22 cellular contexts compared by ENCODE assay signal in genomic region chr14:94904636-94905035, GRCh38.
DNase-seq lines count a peak whose midpoint lies in the region; ATAC-seq, FAIRE-seq and TF ChIP-seq lines count a peak whose summit lies in the region.
"Had no signal": no experiment of that assay in that cellular context is flagged by ENCODE, and none has a peak within 500 bp of the region (broad histone marks: within the 10 kb centered on the region; RNA-seq: fewer than 3 reads in every experiment).

No MANE protein-coding gene starts in this region.

- no peaks in the 10 kb centered on the region for H3K9me3 Mint-ChIP-seq in chondrocyte (ENCODE audit: low read depth)
- H3K9me3 Mint-ChIP-seq: activated naive CD4-positive, alpha-beta T cell treated with anti-CD3 and anti-CD28 coated beads, Interleukin-2, amount 50 U/mL, for 72 hours; activated T-cell treated with anti-CD3 and anti-CD28 coated beads, Interleukin-2, amount 50 U/mL, for 72 hours; CD8-positive, alpha-beta T cell; effector memory CD8-positive, alpha-beta T cell had no signal

- no peak for FAIRE-seq in HTR-8/SVneo (lab: Jason Lieb, UNC)

- H3K36me3 Mint-ChIP-seq in chondrocyte (ENCODE audit: low read depth): no peaks in the 10 kb centered on the region
- H3K36me3 Mint-ChIP-seq: activated naive CD4-positive, alpha-beta T cell treated with anti-CD3 and anti-CD28 coated beads, Interleukin-2, amount 50 U/mL, for 72 hours; CD8-positive, alpha-beta T cell; naive B cell had no signal

- peak; percentile 32 for DNase-seq in AG09319 (ENCODE audit: extremely low read depth, low read depth)
- DNase-seq in HTR-8/SVneo (ENCODE audit: insufficient read length, low spot score): peak; percentile 22
- DNase-seq in chondrocyte (ENCODE audit: low spot score): no peak
- peak; percentile 69 for DNase-seq in iris pigment epithelial cell (ENCODE audit: low read depth)
- no peak for DNase-seq in HuH-7 (ENCODE audit: low spot score)
- no peak for DNase-seq in T1000 (lab: John Stamatoyannopoulos, UW)
- DNase-seq: activated T-cell treated with anti-CD3 and anti-CD28 coated beads, Interleukin-2, amount 50 U/mL, for 72 hours; CD8-positive, alpha-beta T cell; DMS79 treated with DMSO at 0.1 percent for 48 hours; effector memory CD8-positive, alpha-beta T cell; gastrocnemius medialis; Karpas-422; naive B cell; NCI-H1105 treated with DMSO at 0.1 percent for 48 hours; NCI-H2227 treated with DMSO at 0.1 percent for 48 hours; NK-92 treated with Interleukin-12 subunit alpha and Interleukin-12 subunit beta, amount 100 ng/mL, for 24 hours; posterior cingulate gyrus; RPMI8226; stimulated activated CD4-positive, alpha-beta T cell treated with anti-CD3 and anti-CD28 coated beads, Interleukin-4, amount 100 ng/mL, for 24 hours had no signal

- no peaks in the 10 kb centered on the region for H3K27me3 Mint-ChIP-seq in chondrocyte (ENCODE audit: low read depth)
- H3K27me3 Mint-ChIP-seq: effector memory CD8-positive, alpha-beta T cell had no signal

- H3K4me3 Mint-ChIP-seq in chondrocyte (ENCODE audit: unreplicated experiment): no peak overlapping the region
- H3K4me3 Mint-ChIP-seq: activated T-cell treated with anti-CD3 and anti-CD28 coated beads, Interleukin-2, amount 50 U/mL, for 72 hours; CD8-positive, alpha-beta T cell; effector memory CD8-positive, alpha-beta T cell; naive B cell had no signal

- TF ChIP-seq CTCF in AG09319 (IDR thresholded peaks at IDR 0.05; ENCODE audit: low read depth, low read length) (no peak), chondrocyte (IDR thresholded peaks at IDR 0.05) (no peak)

- ATAC-seq in GM19351 (IDR thresholded peaks at IDR 0.05; ENCODE audit: unreplicated experiment): no peak
- no peak for ATAC-seq in GM19324 (IDR thresholded peaks at IDR 0.05; ENCODE audit: low FRiP score, unreplicated experiment)
- ATAC-seq: activated naive CD4-positive, alpha-beta T cell treated with anti-CD3 and anti-CD28 coated beads, Interleukin-2, amount 50 U/mL, for 72 hours; activated T-cell treated with anti-CD3 and anti-CD28 coated beads, Interleukin-2, amount 50 U/mL, for 72 hours; CD8-positive, alpha-beta T cell; effector memory CD8-positive, alpha-beta T cell; gastrocnemius medialis had no signal

- peak overlapping the region; percentile 82 for H3K27ac Mint-ChIP-seq in chondrocyte (ENCODE audit: unreplicated experiment)
- H3K27ac Mint-ChIP-seq: activated naive CD4-positive, alpha-beta T cell treated with anti-CD3 and anti-CD28 coated beads, Interleukin-2, amount 50 U/mL, for 72 hours; activated T-cell treated with anti-CD3 and anti-CD28 coated beads, Interleukin-2, amount 50 U/mL, for 72 hours; CD8-positive, alpha-beta T cell; naive B cell had no signal

- peaks cover 31% of the 10 kb centered on the region for H3K4me1 Mint-ChIP-seq in chondrocyte (ENCODE audit: low read depth)
- H3K4me1 Mint-ChIP-seq: naive B cell had no signal

Comparison
In these comparisons a context has a peak if more than half of its experiments do, and no peak if none do; other contexts are left out.
1. DNase-seq: peak in AG09319 (single experiment), HTR-8/SVneo (single experiment) and iris pigment epithelial cell (single experiment); none in chondrocyte (single experiment), HuH-7 (single experiment) and T1000 (single experiment).